Comparison of ENCODE assay signal across 1 cellular context in genomic region chr6:36623547-36624459, GRCh38.
TF ChIP-seq lines count a peak whose summit lies in the region.

No MANE protein-coding gene starts in this region.

TF ChIP-seq in SK-N-SH, 30 proteins besides CTCF, POLR2A, EP300 and RAD21 (continued from another document):
- TF ChIP-seq, protein P1, sequence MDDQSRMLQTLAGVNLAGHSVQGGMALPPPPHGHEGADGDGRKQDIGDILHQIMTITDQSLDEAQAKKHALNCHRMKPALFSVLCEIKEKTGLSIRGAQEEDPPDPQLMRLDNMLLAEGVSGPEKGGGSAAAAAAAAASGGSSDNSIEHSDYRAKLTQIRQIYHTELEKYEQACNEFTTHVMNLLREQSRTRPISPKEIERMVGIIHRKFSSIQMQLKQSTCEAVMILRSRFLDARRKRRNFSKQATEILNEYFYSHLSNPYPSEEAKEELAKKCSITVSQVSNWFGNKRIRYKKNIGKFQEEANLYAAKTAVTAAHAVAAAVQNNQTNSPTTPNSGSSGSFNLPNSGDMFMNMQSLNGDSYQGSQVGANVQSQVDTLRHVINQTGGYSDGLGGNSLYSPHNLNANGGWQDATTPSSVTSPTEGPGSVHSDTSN (IDR thresholded peaks at IDR 0.05): no peak
- TF ChIP-seq ELF1 (IDR thresholded peaks at IDR 0.05) (no peak), MXI1 (IDR thresholded peaks at IDR 0.05; ENCODE audit: low read depth, low read length) (peak; percentile 63; the same call in 1 of the 2 replicates), RCOR1 (IDR thresholded peaks at IDR 0.05; ENCODE audit: low read length) (0 out of 2 replicates have a peak, but pooled peaks have one; percentile 16), REST (IDR thresholded peaks at IDR 0.05; ENCODE audit: low read depth, low read length) (no peak), CHD2 (IDR thresholded peaks at IDR 0.05; ENCODE audit: low read length, partially characterized antibody) (no peak), TCF12 (IDR thresholded peaks at IDR 0.05) (no peak), MEF2A (IDR thresholded peaks at IDR 0.05; ENCODE audit: borderline replicate concordance, low read depth) (no peak), SMC3 (IDR thresholded peaks at IDR 0.05; ENCODE audit: low read depth, low read length) (peak; percentile 98), NRF1 (IDR thresholded peaks at IDR 0.05; ENCODE audit: low read depth, low read length) (peak; percentile 30; the same call in 1 of the 2 replicates), ZBTB33 (IDR thresholded peaks at IDR 0.05; ENCODE audit: borderline replicate concordance, low read depth) (no peak), TAF1 (IDR thresholded peaks at IDR 0.05; ENCODE audit: borderline replicate concordance, low read depth, low read length) (no peak), JUND (IDR thresholded peaks at IDR 0.05) (no peak), NFIC (IDR thresholded peaks at IDR 0.05; ENCODE audit: borderline replicate concordance) (peak; percentile 93)
- TF ChIP-seq, protein P2, sequence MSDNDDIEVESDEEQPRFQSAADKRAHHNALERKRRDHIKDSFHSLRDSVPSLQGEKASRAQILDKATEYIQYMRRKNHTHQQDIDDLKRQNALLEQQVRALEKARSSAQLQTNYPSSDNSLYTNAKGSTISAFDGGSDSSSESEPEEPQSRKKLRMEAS (IDR thresholded peaks at IDR 0.05; ENCODE audit: low read depth): no peak
- TF ChIP-seq, protein P3, sequence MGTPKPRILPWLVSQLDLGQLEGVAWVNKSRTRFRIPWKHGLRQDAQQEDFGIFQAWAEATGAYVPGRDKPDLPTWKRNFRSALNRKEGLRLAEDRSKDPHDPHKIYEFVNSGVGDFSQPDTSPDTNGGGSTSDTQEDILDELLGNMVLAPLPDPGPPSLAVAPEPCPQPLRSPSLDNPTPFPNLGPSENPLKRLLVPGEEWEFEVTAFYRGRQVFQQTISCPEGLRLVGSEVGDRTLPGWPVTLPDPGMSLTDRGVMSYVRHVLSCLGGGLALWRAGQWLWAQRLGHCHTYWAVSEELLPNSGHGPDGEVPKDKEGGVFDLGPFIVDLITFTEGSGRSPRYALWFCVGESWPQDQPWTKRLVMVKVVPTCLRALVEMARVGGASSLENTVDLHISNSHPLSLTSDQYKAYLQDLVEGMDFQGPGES (IDR thresholded peaks at IDR 0.05; ENCODE audit: low read depth, low read length): no peak
